7 cellular contexts compared by ENCODE assay signal in genomic region chr1:53946252-53947171, GRCh38. TPM values are rescaled to one million over a fixed set of nuclear protein-coding genes. Genes with fewer than 3 reads are reported as not detected.
DNase-seq lines count a peak whose midpoint lies in the region; ATAC-seq and TF ChIP-seq lines count a peak whose summit lies in the region.

Gene LRRC42, plus strand, starts transcription at chr1:53946350. Its CDS starts 5,650 bp downstream, at chr1:53952000.

- H3K36me3 ChIP-seq in ES-I3 (ENCODE audit: insufficient read depth, low read length): no peaks in the 10 kb centered on the region; the same call in 1 of the 2 replicates

- peak within 1 kb of the TSS; percentile 93 to 98 (median 96) for H3K4me3 Mint-ChIP-seq in naive thymus-derived CD8-positive, alpha-beta T cell

- ATAC-seq in HG03159 (IDR thresholded peaks at IDR 0.05; ENCODE audit: unreplicated experiment) (peak; percentile 64), SK-N-SH treated with all-trans-retinoic acid at 6 μM for 48 hours (peak; percentile 81)
- peak; percentile 68 to 70 for ATAC-seq in naive thymus-derived CD8-positive, alpha-beta T cell

- no peak for DNase-seq in epithelial cell of prostate (ENCODE audit: low read depth, low spot score)
- peak in 1 of 10 donors; percentile 87 for DNase-seq in naive thymus-derived CD8-positive, alpha-beta T cell
- no peak for DNase-seq in SK-N-DZ (ENCODE audit: low spot score)

- H3K27me3 Mint-ChIP-seq in naive thymus-derived CD8-positive, alpha-beta T cell: no peaks in the 10 kb centered on the region

- peak within 1 kb of the TSS; percentile 76 for H3K27ac ChIP-seq in epithelial cell of prostate

- POLR2A ChIA-PET in naive thymus-derived CD8-positive, alpha-beta T cell (lab: Charles Lee): interaction anchor here (0.6 to 3.2 kb wide), 7 partner anchors 10 to 111 kb away, joined by 3 to 24 read pairs (median 5); partner anchors contain the start of genes NDC1, TCEANC2, TMEM59 and YIPF1

- TF ChIP-seq POLR2A in GM19099 (IDR thresholded peaks at IDR 0.05; ENCODE audit: extremely low read depth, insufficient read length, low read depth): peak; percentile 40

- peak within 1 kb of the TSS; percentile 91 for H3K9ac ChIP-seq in ES-I3 (ENCODE audit: low read depth, low read length)

- no peaks in the 10 kb centered on the region for H3K9me3 Mint-ChIP-seq in naive thymus-derived CD8-positive, alpha-beta T cell

- H3K36me3 Mint-ChIP-seq in naive thymus-derived CD8-positive, alpha-beta T cell: peaks cover 0 to 7% (median 0%) of the 10 kb centered on the region in 3 donors

- peak within 1 kb of the TSS; percentile 87 to 98 (median 97) for H3K27ac Mint-ChIP-seq in naive thymus-derived CD8-positive, alpha-beta T cell

- H3K4me1 ChIP-seq in ES-I3 (ENCODE audit: insufficient read depth, low read length): peaks cover 21% of the 10 kb centered on the region; the same call in 1 of the 2 replicates

- H3K4me1 Mint-ChIP-seq in naive thymus-derived CD8-positive, alpha-beta T cell: peaks cover 31 to 61% (median 57%) of the 10 kb centered on the region in 4 donors

- no peaks in the 10 kb centered on the region for H3K9me3 ChIP-seq in ES-I3 (ENCODE audit: control insufficient read depth, insufficient read depth, low read length)

TF ChIP-seq in SK-N-SH treated with all-trans-retinoic acid at 6 μM for 48 hours, 23 proteins besides CTCF, POLR2A, EP300 and RAD21:
- TF ChIP-seq CSDC2 (CRISPR knock-in tag; IDR thresholded peaks at IDR 0.05) (no peak), BACH2 (CRISPR knock-in tag; IDR thresholded peaks at IDR 0.05; ENCODE audit: borderline replicate concordance) (no peak), ZNF70 (CRISPR knock-in tag; IDR thresholded peaks at IDR 0.05) (no peak), ISL1 (CRISPR knock-in tag; IDR thresholded peaks at IDR 0.05) (no peak), ZNF565 (CRISPR knock-in tag; conservative IDR thresholded peaks at IDR 0.05; ENCODE audit: low read depth) (no peak)

RNA-seq across cellular contexts. Expression of gene LRRC42, which starts in this region (rescaled TPM):
- total RNA-seq in naive thymus-derived CD8-positive, alpha-beta T cell: 1 to 10 TPM; 7.8 to 9.8 TPM
- polyA plus RNA-seq in naive thymus-derived CD8-positive, alpha-beta T cell: 10 to 100 TPM in 1 of 3 donors, 1 to 10 TPM in 2; 9.1 to 10.5 (median 9.1) TPM
- 52.3 and 56.4 TPM in 2 replicates for polyA plus RNA-seq in SK-N-DZ (2014; cell fraction: cytosol; rRNA removed)
- polyA plus RNA-seq in SK-N-DZ (2014; cell fraction: nucleus; rRNA removed): 25.3 and 32.2 TPM in 2 replicates
